ENCODE assay signal across 17 cellular contexts in genomic region chr12:80607361-80608135, GRCh38.
DNase-seq lines count a peak whose midpoint lies in the region; TF ChIP-seq lines count a peak whose summit lies in the region.
"Had no signal": no experiment of that assay in that cellular context is flagged by ENCODE, and none has a peak within 500 bp of the region (broad histone marks: within the 10 kb centered on the region; RNA-seq: fewer than 3 reads in every experiment).

No MANE protein-coding gene starts in this region.

- H3K27me3 Mint-ChIP-seq in chondrocyte (ENCODE audit: low read depth) (no peaks in the 10 kb centered on the region), progenitor cell of endocrine pancreas (no peaks in the 10 kb centered on the region)
- H3K27me3 Mint-ChIP-seq: activated B cell treated with CpG ODN at 0.5 μM for 24 hours; CD4-positive, alpha-beta T cell; dendritic cell treated with granulocyte-macrophage colony-stimulating factor and Interleukin-4, amounts not matched to agents 40 ng/mL and 50 ng/mL, for 4 days; naive B cell had no signal

- no peak overlapping the region for H3K4me3 ChIP-seq in GM12875 (ENCODE audit: low read depth, low read length)
- H3K4me3 ChIP-seq in LNCaP clone FGC (ENCODE audit: low read depth, low read length) = no peak overlapping the region
- H3K4me3 ChIP-seq: esophagus squamous epithelium, suprapubic skin had no signal

- H3K36me3 Mint-ChIP-seq in chondrocyte (ENCODE audit: low read depth) (no peaks in the 10 kb centered on the region), progenitor cell of endocrine pancreas (ENCODE audit: insufficient read depth) (no peaks in the 10 kb centered on the region)
- H3K36me3 Mint-ChIP-seq: naive B cell had no signal

- TF ChIP-seq CTCF in GM12875 (IDR thresholded peaks at IDR 0.05; ENCODE audit: borderline replicate concordance, insufficient read depth, low read depth, low read length) (peak; percentile 13; the same call in 1 of the 2 replicates), LNCaP clone FGC (IDR thresholded peaks at IDR 0.05; ENCODE audit: control insufficient read depth, extremely low read depth, insufficient read depth) (peak; percentile 19; the same call in 1 of the 2 replicates), chondrocyte (IDR thresholded peaks at IDR 0.05) (peak; percentile 45), progenitor cell of endocrine pancreas (IDR thresholded peaks at IDR 0.05; ENCODE audit: unreplicated experiment) (peak; percentile 44)

- H3K4me3 Mint-ChIP-seq in chondrocyte (ENCODE audit: unreplicated experiment) = no peak overlapping the region
- no peak overlapping the region for H3K4me3 Mint-ChIP-seq in progenitor cell of endocrine pancreas (ENCODE audit: low read depth)
- H3K4me3 Mint-ChIP-seq: activated B cell treated with CpG ODN at 0.5 μM for 24 hours; CD4-positive, alpha-beta T cell; dendritic cell treated with granulocyte-macrophage colony-stimulating factor and Interleukin-4, amounts not matched to agents 40 ng/mL and 50 ng/mL, for 4 days; naive B cell had no signal

- H3K4me1 Mint-ChIP-seq in chondrocyte (ENCODE audit: low read depth) (no peaks in the 10 kb centered on the region), progenitor cell of endocrine pancreas (ENCODE audit: low read depth) (no peaks in the 10 kb centered on the region)
- H3K4me1 Mint-ChIP-seq: activated B cell treated with CpG ODN at 0.5 μM for 24 hours, naive B cell had no signal

- H3K9me3 Mint-ChIP-seq in chondrocyte (ENCODE audit: low read depth) (peaks cover under 1% of the 10 kb centered on the region), progenitor cell of endocrine pancreas (ENCODE audit: low read depth) (no peaks in the 10 kb centered on the region)
- H3K9me3 Mint-ChIP-seq: activated B cell treated with CpG ODN at 0.5 μM for 24 hours; dendritic cell treated with granulocyte-macrophage colony-stimulating factor and Interleukin-4, amounts not matched to agents 40 ng/mL and 50 ng/mL, for 4 days had no signal

- DNase-seq in LNCaP clone FGC (ENCODE audit: low read depth) = no peak
- DNase-seq in chondrocyte (ENCODE audit: low spot score) = no peak
- DNase-seq in progenitor cell of endocrine pancreas (ENCODE audit: low spot score, unreplicated experiment) = no peak
- no peak for DNase-seq in SIG-M5 treated with dmso at 0.1 percent for 504 hours (lab: John Stamatoyannopoulos, UW; ENCODE audit: unreplicated experiment)
- DNase-seq in NCI-H187 (lab: John Stamatoyannopoulos, UW) = no peak
- no peak for DNase-seq in HK-2 (ENCODE audit: unreplicated experiment)
- DNase-seq: activated B cell treated with CpG ODN at 0.5 μM for 24 hours; activated gamma-delta T cell treated with Interleukin-2 at 50 U/mL for 16 hours; aorta; CD4-positive, alpha-beta T cell; EL; esophagus squamous epithelium; naive B cell; NCI-H1105 had no signal

- no peak overlapping the region for H3K27ac Mint-ChIP-seq in chondrocyte (ENCODE audit: unreplicated experiment)
- H3K27ac Mint-ChIP-seq in progenitor cell of endocrine pancreas = no peak overlapping the region
- H3K27ac Mint-ChIP-seq: activated B cell treated with CpG ODN at 0.5 μM for 24 hours; CD4-positive, alpha-beta T cell; dendritic cell treated with granulocyte-macrophage colony-stimulating factor and Interleukin-4, amounts not matched to agents 40 ng/mL and 50 ng/mL, for 4 days; naive B cell had no signal
